Comparison of ENCODE assay signal across 8 cellular contexts in the genomic region with DNA sequence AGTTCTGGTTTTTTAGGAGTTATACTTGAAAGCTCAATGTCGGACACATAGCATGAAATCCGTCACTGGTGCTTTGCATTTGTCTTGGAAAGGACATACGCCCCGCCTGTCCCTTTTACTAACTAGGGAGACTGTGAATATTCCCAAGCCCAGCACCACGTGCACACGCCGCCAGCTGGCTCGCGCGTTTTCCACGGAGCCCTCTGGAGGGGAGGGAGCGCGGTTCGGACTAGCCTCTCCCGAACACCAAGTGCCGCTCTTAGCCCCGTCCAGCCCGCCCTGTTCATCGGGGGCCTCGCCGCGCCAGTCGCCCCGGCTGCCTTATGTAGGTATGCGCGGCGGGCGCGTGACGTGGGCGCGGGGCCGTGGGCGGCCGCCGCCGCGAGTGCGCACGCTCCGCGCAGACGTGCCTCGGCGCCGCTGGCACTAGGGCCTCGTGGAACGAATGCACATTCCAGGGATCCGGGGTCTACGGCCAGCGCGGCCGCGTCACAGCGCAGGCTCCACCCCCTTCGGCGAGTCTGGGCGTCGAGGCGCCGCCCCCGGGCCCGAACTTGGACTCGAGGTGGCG. TPM values are rescaled to one million over a fixed set of nuclear protein-coding genes. Genes with fewer than 3 reads are reported as not detected.
DNase-seq lines count a peak whose midpoint lies in the region; ATAC-seq and TF ChIP-seq lines count a peak whose summit lies in the region.

No MANE protein-coding gene starts in this region.

- POLR2A ChIA-PET in BJ (lab: Charles Lee), result interaction anchor here (1.1 kb wide), 1 partner anchor 111 kb away, joined by 4 read pairs; no protein-coding TSS in a partner anchor

- DNase-seq in BJ (ENCODE audit: low read depth) (peak; percentile 68), GM19240 (ENCODE audit: insufficient read length, low spot score) (peak; percentile 61), NCI-H526 (lab: John Stamatoyannopoulos, UW) (peak; percentile 73 to 94), choroid plexus epithelial cell (ENCODE audit: low read depth) (peak; percentile 97)
- peak; percentile 94 for DNase-seq in activated CD4-positive, alpha-beta T cell treated with anti-CD3 and anti-CD28 coated beads for 48 hours
- DNase-seq in stimulated activated CD4-positive, alpha-beta T cell treated with anti-CD3 and anti-CD28 coated beads, Interleukin-1b, Interleukin-23, amount 100 ng/mL, for 24 hours (ENCODE audit: low read depth in 4 of 4, low spot score in 1 of 4), result peak in 3 of 4 experiments; percentile 77 to 89 (median 87)

- H3K27me3 ChIP-seq in BJ (ENCODE audit: control insufficient read depth, insufficient read depth, low read length) (no peaks in the 10 kb centered on the region), layer of hippocampus (ENCODE audit: control insufficient read depth, insufficient read depth, low read length) (no peaks in the 10 kb centered on the region)

- CTCF ChIA-PET in BJ (lab: Yijun Ruan, JAX), result interaction anchor here (0.9 to 5.1 kb wide), 3 partner anchors 111 to 473 kb away, joined by 4 to 27 read pairs (median 4); no protein-coding TSS in a partner anchor

- H3K36me3 ChIP-seq in BJ (ENCODE audit: control insufficient read depth, insufficient read depth, low read length), result peaks cover 8% of the 10 kb centered on the region

- TF ChIP-seq CTCF in BJ (IDR thresholded peaks at IDR 0.05; ENCODE audit: insufficient read depth, low read depth, low read length), result peak; percentile 19; the same call in 1 of the 2 replicates
- TF ChIP-seq CTCF in choroid plexus epithelial cell (conservative IDR thresholded peaks at IDR 0.05; ENCODE audit: low read depth, low read length), result peak; percentile 28

- H3K4me3 ChIP-seq in BJ (ENCODE audit: low read depth, low read length), result peak overlapping the region; percentile 77
- H3K4me3 ChIP-seq in choroid plexus epithelial cell (ENCODE audit: low read depth, low read length), result peak overlapping the region; percentile 61

- ATAC-seq in HG03442 (IDR thresholded peaks at IDR 0.05; ENCODE audit: unreplicated experiment), result peak; percentile 47

- H3K27ac ChIP-seq in layer of hippocampus (ENCODE audit: low read depth, low read length), result peak overlapping the region; percentile 99

RNA-seq across cellular contexts. Expression of gene IRF2BP2, which starts 0.7 kb away (rescaled TPM):
- polyA plus RNA-seq in BJ (2011; rRNA removed), result 12.5 and 20.7 TPM in 2 replicates
- 21.2 and 34.0 TPM in 2 replicates for polyA minus RNA-seq in BJ (2011; rRNA and poly(A)+ RNA removed)

Comparison
In these comparisons a context has a peak if more than half of its experiments do, and no peak if none do; other contexts are left out.
1. Peak in every context shown above with its lines: DNase-seq, ATAC-seq, H3K4me3 ChIP-seq and H3K27ac ChIP-seq.